Comparison of ENCODE assay signal across 11 cellular contexts in the genomic region with DNA sequence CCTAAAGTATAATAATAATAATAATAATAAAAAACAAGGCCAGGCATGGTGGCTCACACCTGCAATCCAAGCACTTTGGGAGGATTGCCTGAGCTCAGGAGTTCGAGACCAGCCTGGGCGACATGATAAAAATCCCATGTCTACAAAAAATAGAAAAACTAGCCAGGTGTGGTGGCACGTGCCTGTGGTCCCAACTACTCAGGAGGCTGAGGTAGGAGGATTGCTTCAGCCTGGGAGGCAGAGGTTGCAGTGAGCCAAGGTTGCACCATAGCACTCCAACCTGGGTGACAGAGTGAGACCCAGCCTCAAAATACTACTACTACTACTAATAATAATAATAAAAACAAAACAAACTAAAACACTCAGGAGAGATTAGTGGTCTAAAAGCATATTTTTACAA. TPM values are rescaled to one million over a fixed set of nuclear protein-coding genes. Genes with fewer than 3 reads are reported as not detected.
"Had no signal": no experiment of that assay in that cellular context is flagged by ENCODE, and none has a peak within 500 bp of the region (broad histone marks: within the 10 kb centered on the region; RNA-seq: fewer than 3 reads in every experiment).

No MANE protein-coding gene starts in this region.

- FAIRE-seq: H1, H54 had no signal

- H3K27ac ChIP-seq: GM23248 had no signal

- H3K36me3 ChIP-seq: HAP-1 had no signal

- DNase-seq: GM23248, GOT3, H7, H9, HCEC 1CT, HFFc6 had no signal

- ATAC-seq: GM23338, HCT116 had no signal

- H3K4me1 ChIP-seq: HAP-1 had no signal

- H3K9me3 ChIP-seq: HAP-1 had no signal

- H3K9ac ChIP-seq: GM23248 had no signal

- H3K4me3 ChIP-seq: GM23248, GM23338, HAP-1 had no signal

- H2AFZ ChIP-seq: GM23248, GM23338 had no signal

- H3K4me2 ChIP-seq: GM23338 had no signal

RNA-seq across cellular contexts. Expression of gene ZNF280A, which starts 15.6 kb away (rescaled TPM):
- total RNA-seq: GM23248, GM23338 had no signal
- polyA plus RNA-seq: GM23248, GM23338 had no signal

RNA-seq across cellular contexts. Expression of gene PRAME, which starts 23.4 kb away (rescaled TPM):
- total RNA-seq: GM23248, GM23338, H7, HFFc6 had no signal
- polyA plus RNA-seq: GM23248, GM23338 had no signal
